In the genomic region with DNA sequence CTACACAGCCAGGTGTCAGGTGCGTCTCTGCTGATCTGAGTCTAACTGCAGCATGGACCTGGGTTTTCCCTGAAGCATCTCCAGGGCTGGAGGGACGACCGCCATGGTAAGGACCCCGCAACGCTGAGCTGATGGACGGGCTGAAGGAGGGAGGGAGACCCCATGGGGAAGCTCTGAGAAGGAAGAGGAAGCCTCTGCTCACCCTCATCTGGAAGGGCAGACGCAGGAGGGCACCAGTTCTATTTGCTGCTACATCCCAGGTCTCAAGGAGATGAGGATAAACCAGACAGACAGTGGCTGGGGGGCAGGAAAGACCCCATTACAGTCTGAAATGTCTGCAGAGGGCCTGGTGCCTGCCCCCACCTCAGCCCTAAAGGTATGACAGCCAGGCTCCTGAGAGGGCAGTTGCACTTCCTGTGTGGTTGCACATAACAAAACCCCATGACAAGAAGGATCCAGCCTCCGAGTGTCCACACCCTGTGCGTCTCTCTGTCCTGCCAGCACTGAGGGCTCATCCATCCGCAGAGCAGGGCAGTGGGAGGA, we compare ENCODE assay signal across 14 cellular contexts. TPM values are rescaled to one million over a fixed set of nuclear protein-coding genes. Genes with fewer than 3 reads are reported as not detected.
DNase-seq lines count a peak whose midpoint lies in the region; ATAC-seq and TF ChIP-seq lines count a peak whose summit lies in the region.
"Had no signal": no experiment of that assay in that cellular context is flagged by ENCODE, and none has a peak within 500 bp of the region (broad histone marks: within the 10 kb centered on the region; RNA-seq: fewer than 3 reads in every experiment).

A gene (plus strand): TSS at position 461 of the 543 bp plus-strand sequence. CDS start 89 bp downstream, outside the sequence.

- H3K27ac ChIP-seq in HL-60 (replicated peaks) (peak within 1 kb of the TSS; percentile 95), coronary artery (peak within 1 kb of the TSS in 1 of 2 donors; percentile 54), hepatocyte (no peak within 1 kb of the TSS)

- no peaks in the 10 kb centered on the region for H3K9me3 ChIP-seq in hepatocyte (ENCODE audit: low read depth)

- TF ChIP-seq CTCF in HL-60 (IDR thresholded peaks at IDR 0.05; ENCODE audit: insufficient read depth, low read length) (no peak), coronary artery (IDR thresholded peaks at IDR 0.05) (no peak), hepatocyte (IDR thresholded peaks at IDR 0.05; ENCODE audit: poor library complexity) (no peak)

- H3K36me3 ChIP-seq in hepatocyte (replicated peaks; ENCODE audit: insufficient read depth, low read depth): no peaks in the 10 kb centered on the region

- 53% methylated on average over 10 of the region's 10 CpGs for WGBS in hepatocyte (ENCODE audit: low lambda C conversion rate, missing lambda C conversion rate)

- no peaks in the 10 kb centered on the region for H4K20me1 ChIP-seq in hepatocyte (ENCODE audit: insufficient read depth, poor library complexity, severe bottlenecking)

- H3K9me2 ChIP-seq in hepatocyte (replicated peaks; ENCODE audit: insufficient read depth): no peaks in the 10 kb centered on the region

- H3K4me3 ChIP-seq in HL-60 (replicated peaks; ENCODE audit: insufficient read depth, low read length) (peak within 1 kb of the TSS; percentile 36), coronary artery (peak within 1 kb of the TSS; percentile 30), hepatocyte (no peak within 1 kb of the TSS)

- H3K4me1 ChIP-seq in hepatocyte (ENCODE audit: insufficient read depth): no peaks in the 10 kb centered on the region

- peak; percentile 64 for ATAC-seq in GM18498 (IDR thresholded peaks at IDR 0.05; ENCODE audit: unreplicated experiment)
- ATAC-seq in sciatic nerve: peak; percentile 57
- ATAC-seq in GM18870 (IDR thresholded peaks at IDR 0.05; ENCODE audit: unreplicated experiment): no peak

- H3K79me2 ChIP-seq in hepatocyte: no peaks in the 10 kb centered on the region

- H3K4me2 ChIP-seq in hepatocyte: no peak within 1 kb of the TSS

- H3K27me3 ChIP-seq in HL-60 (ENCODE audit: insufficient read depth, poor library complexity, severe bottlenecking) (no peaks in the 10 kb centered on the region), hepatocyte (no peaks in the 10 kb centered on the region)

- peak; percentile 45 to 80 for DNase-seq in HL-60 (ENCODE audit: low read depth in 1 of 2, low spot score in 1 of 2)
- DNase-seq in coronary artery (ENCODE audit: low spot score): no peak
- no peak for DNase-seq in sciatic nerve (ENCODE audit: low spot score)
- no peak for DNase-seq in hepatocyte (ENCODE audit: low spot score)
- DNase-seq in iPS-NIHi7 (ENCODE audit: extremely low spot score): no peak
- no peak for DNase-seq in effector CD8-positive, alpha-beta T cell (lab: John Stamatoyannopoulos, UW)
- DNase-seq: Calu3, HFFc6, NCI-H2081, nephron progenitor cell had no signal

- H2AFZ ChIP-seq in hepatocyte: no peak within 1 kb of the TSS

- intact Hi-C loops in sciatic nerve (cut with DNase I): no loop called here

RNA-seq across cellular contexts. Expression of the gene that starts here (rescaled TPM):
- total RNA-seq in sciatic nerve: 5.3 TPM
- total RNA-seq in hepatocyte: not detected in 2 replicates
- polyA plus RNA-seq in hepatocyte: not detected in 2 replicates
- total RNA-seq: activated naive CD4-positive, alpha-beta T cell treated with anti-CD3 and anti-CD28 coated beads, Interleukin-2, amount 50 U/mL, for 72 hours; Calu3; HFFc6; SK-MEL-5 had no signal

Comparison
In these comparisons a context has a peak if more than half of its experiments do, and no peak if none do; other contexts are left out.
1. DNase-seq: peak in HL-60 (2 of 2); none in coronary artery (single experiment), sciatic nerve (single experiment), hepatocyte (single experiment), iPS-NIHi7 (single experiment) and effector CD8-positive, alpha-beta T cell (single experiment).